16 cellular contexts compared by ENCODE assay signal in genomic region chr12:120892265-120892664, GRCh38. TPM values are rescaled to one million over a fixed set of nuclear protein-coding genes. Genes with fewer than 3 reads are reported as not detected.
DNase-seq lines count a peak whose midpoint lies in the region; ATAC-seq, FAIRE-seq and TF ChIP-seq lines count a peak whose summit lies in the region.
"Had no signal": no experiment of that assay in that cellular context is flagged by ENCODE, and none has a peak within 500 bp of the region (broad histone marks: within the 10 kb centered on the region; RNA-seq: fewer than 3 reads in every experiment).

No MANE protein-coding gene starts in this region.

- H3F3A ChIP-seq in OCI-LY1 (ENCODE audit: insufficient read depth, low read length): no peaks in the 10 kb centered on the region

- POLR2A ChIA-PET in endothelial cell of umbilical vein (lab: Charles Lee) (no interaction called here), GM10248 (lab: Yijun Ruan, JAX) (interaction anchor here (0.6 to 0.7 kb wide), 2 partner anchors 271 to 334 kb away, joined by 4 to 6 read pairs; no protein-coding TSS in a partner anchor)

- H3K4me1 Mint-ChIP-seq in activated naive CD8-positive, alpha-beta T cell (ENCODE audit: low read depth): peaks cover 64% of the 10 kb centered on the region
- peaks cover 52% of the 10 kb centered on the region for H3K4me1 Mint-ChIP-seq in activated naive CD8-positive, alpha-beta T cell treated with anti-CD3 and anti-CD28 coated beads, Interleukin-2, amount 50 U/mL, for 24 hours
- peaks cover 45% of the 10 kb centered on the region for H3K4me1 Mint-ChIP-seq in stimulated activated memory B cell treated with anti-CD40 and anti-IgM and Interleukin-4, amounts not matched to agents 10 μg/mL and 1 μg/mL and 100 μg/mL, for 72 hours

- no peak for TF ChIP-seq POLR2A in endothelial cell of umbilical vein (IDR thresholded peaks at IDR 0.05; ENCODE audit: low read depth, low read length)

- H3K9me2 ChIP-seq in OCI-LY1 (ENCODE audit: low read depth, low read length): no peaks in the 10 kb centered on the region

- no peak for DNase-seq in activated naive CD8-positive, alpha-beta T cell treated with anti-CD3 and anti-CD28 coated beads, Interleukin-2, amount 50 U/mL, for 24 hours
- peak; percentile 33 for DNase-seq in endothelial cell of umbilical vein (ENCODE audit: low read depth, low spot score)
- no peak for DNase-seq in GM10248 (ENCODE audit: extremely low spot score)
- DNase-seq: activated gamma-delta T cell, COR-L47, left colon, NCI-H2029 treated with DMSO at 0.1 percent for 48 hours, NCI-H82, trophoblast cell had no signal

- no peaks in the 10 kb centered on the region for H4K20me1 ChIP-seq in OCI-LY1 (ENCODE audit: insufficient read depth, low read length)
- H4K20me1 ChIP-seq in endothelial cell of umbilical vein (replicated peaks; ENCODE audit: control insufficient read depth, extremely low read depth, insufficient read depth, low read length): peaks cover 3% of the 10 kb centered on the region

- intact Hi-C loops in endothelial cell of umbilical vein (cut with micrococcal nuclease): no loop called here

- no peak for TF ChIP-seq CTCF in OCI-LY1 (IDR thresholded peaks at IDR 0.05; ENCODE audit: low read length)
- TF ChIP-seq CTCF in endothelial cell of umbilical vein (IDR thresholded peaks at IDR 0.05; ENCODE audit: extremely low read depth in 1 of 2, insufficient read depth in 1 of 2, low read depth in 1 of 2, low read length in 2 of 2): no peak
- no peak for TF ChIP-seq CTCF in GM10248 (IDR thresholded peaks at IDR 0.05; ENCODE audit: control extremely low read depth, extremely low read depth, low read depth, missing control alignments)

- ATAC-seq in activated naive CD8-positive, alpha-beta T cell treated with anti-CD3 and anti-CD28 coated beads, Interleukin-2, amount 50 U/mL, for 24 hours: no peak
- peak; percentile 64 for ATAC-seq in stimulated activated memory B cell treated with anti-CD40 and anti-IgM and Interleukin-4, amounts not matched to agents 10 μg/mL and 1 μg/mL and 100 μg/mL, for 72 hours
- ATAC-seq in HG03460 (IDR thresholded peaks at IDR 0.05; ENCODE audit: unreplicated experiment): no peak
- no peak for ATAC-seq in GM21381 (IDR thresholded peaks at IDR 0.05; ENCODE audit: unreplicated experiment)
- ATAC-seq: left colon had no signal

- H3K4me3 Mint-ChIP-seq in activated naive CD8-positive, alpha-beta T cell: no peak overlapping the region
- no peak overlapping the region for H3K4me3 Mint-ChIP-seq in activated naive CD8-positive, alpha-beta T cell treated with anti-CD3 and anti-CD28 coated beads, Interleukin-2, amount 50 U/mL, for 24 hours
- peak overlapping the region; percentile 16 for H3K4me3 Mint-ChIP-seq in stimulated activated memory B cell treated with anti-CD40 and anti-IgM and Interleukin-4, amounts not matched to agents 10 μg/mL and 1 μg/mL and 100 μg/mL, for 72 hours
- H3K4me3 Mint-ChIP-seq: brain had no signal

- peak overlapping the region; percentile 6 for H3K27ac ChIP-seq in OCI-LY1 (ENCODE audit: low read depth, low read length, poor library complexity, severe bottlenecking)
- H3K27ac ChIP-seq in endothelial cell of umbilical vein (ENCODE audit: insufficient read depth, low read depth, low read length): no peak overlapping the region
- H3K27ac ChIP-seq: prostate gland had no signal

- H3K9ac ChIP-seq in OCI-LY1 (ENCODE audit: low read length) (no peak overlapping the region), endothelial cell of umbilical vein (replicated peaks; ENCODE audit: extremely low read depth, insufficient read depth, low read length) (no peak overlapping the region)

- H3K4me2 ChIP-seq in OCI-LY1 (ENCODE audit: low read length): peak overlapping the region; percentile 6; the same call in 1 of the 2 replicates
- no peak overlapping the region for H3K4me2 ChIP-seq in endothelial cell of umbilical vein (ENCODE audit: insufficient read depth, low read length)

- H3K9me3 Mint-ChIP-seq in activated naive CD8-positive, alpha-beta T cell (ENCODE audit: low read depth): no peaks in the 10 kb centered on the region
- no peaks in the 10 kb centered on the region for H3K9me3 Mint-ChIP-seq in activated naive CD8-positive, alpha-beta T cell treated with anti-CD3 and anti-CD28 coated beads, Interleukin-2, amount 50 U/mL, for 24 hours
- no peaks in the 10 kb centered on the region for H3K9me3 Mint-ChIP-seq in stimulated activated memory B cell treated with anti-CD40 and anti-IgM and Interleukin-4, amounts not matched to agents 10 μg/mL and 1 μg/mL and 100 μg/mL, for 72 hours

- H3K36me3 Mint-ChIP-seq in activated naive CD8-positive, alpha-beta T cell: peaks cover 8% of the 10 kb centered on the region
- peaks cover 13% of the 10 kb centered on the region for H3K36me3 Mint-ChIP-seq in activated naive CD8-positive, alpha-beta T cell treated with anti-CD3 and anti-CD28 coated beads, Interleukin-2, amount 50 U/mL, for 24 hours (ENCODE audit: low read depth)
- H3K36me3 Mint-ChIP-seq in stimulated activated memory B cell treated with anti-CD40 and anti-IgM and Interleukin-4, amounts not matched to agents 10 μg/mL and 1 μg/mL and 100 μg/mL, for 72 hours: peaks cover 8% of the 10 kb centered on the region

- dilution Hi-C loops in endothelial cell of umbilical vein (cut with MboI; ENCODE audit: extremely low pct_ligation_motif_present, low sequenced_read_pairs): no loop called here

- FAIRE-seq in endothelial cell of umbilical vein (lab: Jason Lieb, UNC): no peak

- H3K27me3 Mint-ChIP-seq in activated naive CD8-positive, alpha-beta T cell: no peaks in the 10 kb centered on the region
- no peaks in the 10 kb centered on the region for H3K27me3 Mint-ChIP-seq in activated naive CD8-positive, alpha-beta T cell treated with anti-CD3 and anti-CD28 coated beads, Interleukin-2, amount 50 U/mL, for 24 hours
- H3K27me3 Mint-ChIP-seq in stimulated activated memory B cell treated with anti-CD40 and anti-IgM and Interleukin-4, amounts not matched to agents 10 μg/mL and 1 μg/mL and 100 μg/mL, for 72 hours: no peaks in the 10 kb centered on the region
- H3K27me3 Mint-ChIP-seq: brain had no signal

- no peak overlapping the region for H3K4me3 ChIP-seq in OCI-LY1 (ENCODE audit: low read depth, low read length, poor library complexity, severe bottlenecking)
- H3K4me3 ChIP-seq in endothelial cell of umbilical vein (replicated peaks in 1 of 3; ENCODE audit: insufficient read depth in 1 of 3, low read depth in 1 of 3, low read length in 3 of 3): no peak overlapping the region
- H3K4me3 ChIP-seq: prostate gland had no signal

- CTCF ChIA-PET in endothelial cell of umbilical vein (lab: Charles Lee): interaction anchor here (0.6 to 2.1 kb wide), 5 partner anchors 15 to 55 kb away, joined by 3 to 11 read pairs (median 4); no protein-coding TSS in a partner anchor
- CTCF ChIA-PET in GM10248 (lab: Yijun Ruan, JAX): interaction anchor here (2.5 kb wide), 1 partner anchor 80 kb away, joined by 12 read pairs; no protein-coding TSS in a partner anchor

- H2AFZ ChIP-seq in OCI-LY1 (ENCODE audit: low read length): no peak overlapping the region
- no peak overlapping the region for H2AFZ ChIP-seq in endothelial cell of umbilical vein (ENCODE audit: low read depth, low read length)

- H3K79me2 ChIP-seq in OCI-LY1 (ENCODE audit: insufficient read depth, low read length) (peaks cover 66% of the 10 kb centered on the region), endothelial cell of umbilical vein (ENCODE audit: control insufficient read depth, insufficient read depth, low read length) (peaks cover 43% of the 10 kb centered on the region)

- H3K9me1 ChIP-seq in endothelial cell of umbilical vein (replicated peaks; ENCODE audit: control insufficient read depth, extremely low read depth, insufficient read depth, low read length): no peaks in the 10 kb centered on the region

- no TSS peak for BruUV-seq in endothelial cell of umbilical vein (replicated peaks; lab: Mats Ljungman, UMichigan)

- H3K4me1 ChIP-seq in OCI-LY1 (ENCODE audit: insufficient read depth, low read length, severe bottlenecking): peaks cover 33% of the 10 kb centered on the region
- peaks cover 2% of the 10 kb centered on the region for H3K4me1 ChIP-seq in endothelial cell of umbilical vein (ENCODE audit: control insufficient read depth, extremely low read depth, insufficient read depth, low read length)
- H3K4me1 ChIP-seq: prostate gland had no signal

- H3K36me3 ChIP-seq in OCI-LY1 (ENCODE audit: insufficient read depth, low read length) (peaks cover 11% of the 10 kb centered on the region; the same call in 1 of the 2 replicates), endothelial cell of umbilical vein (ENCODE audit: control insufficient read depth in 2 of 2, extremely low read depth in 1 of 2, insufficient read depth in 2 of 2, low read length in 2 of 2) (no peaks in the 10 kb centered on the region)
- H3K36me3 ChIP-seq: prostate gland had no signal

- H3K9me3 ChIP-seq in OCI-LY1 (ENCODE audit: low read length) (no peaks in the 10 kb centered on the region), endothelial cell of umbilical vein (replicated peaks; ENCODE audit: control insufficient read depth, insufficient read depth, low read length) (no peaks in the 10 kb centered on the region)
- H3K9me3 ChIP-seq: prostate gland had no signal

- H3K27ac Mint-ChIP-seq in activated naive CD8-positive, alpha-beta T cell: peak overlapping the region; percentile 47
- H3K27ac Mint-ChIP-seq in activated naive CD8-positive, alpha-beta T cell treated with anti-CD3 and anti-CD28 coated beads, Interleukin-2, amount 50 U/mL, for 24 hours: no peak overlapping the region
- peak overlapping the region; percentile 43 for H3K27ac Mint-ChIP-seq in stimulated activated memory B cell treated with anti-CD40 and anti-IgM and Interleukin-4, amounts not matched to agents 10 μg/mL and 1 μg/mL and 100 μg/mL, for 72 hours

- H3K27me3 ChIP-seq in OCI-LY1 (ENCODE audit: insufficient read depth, low read length) (no peaks in the 10 kb centered on the region), endothelial cell of umbilical vein (ENCODE audit: control insufficient read depth in 2 of 2, insufficient read depth in 2 of 2, low read length in 2 of 2) (no peaks in the 10 kb centered on the region)

TF ChIP-seq in endothelial cell of umbilical vein, 7 proteins besides CTCF, POLR2A, EP300 and RAD21 (continues in another document):
- TF ChIP-seq JUN (IDR thresholded peaks at IDR 0.05; ENCODE audit: borderline replicate concordance, insufficient read depth, insufficient read length, low read depth) (no peak), POLR2AphosphoS5 (IDR thresholded peaks at IDR 0.05; ENCODE audit: insufficient read depth, low read depth, low read length) (no peak), MYC (IDR thresholded peaks at IDR 0.05; ENCODE audit: low read depth, low read length) (no peak), FOS (IDR thresholded peaks at IDR 0.05; ENCODE audit: borderline replicate concordance, insufficient read depth, low read length) (no peak)

RNA-seq across cellular contexts. Expression of gene SPPL3, which starts 11.9 kb away (rescaled TPM):
- 38.2 and 53.0 TPM in 2 replicates for total RNA-seq in endothelial cell of umbilical vein
- 23.0 and 30.6 TPM in 2 replicates for polyA plus RNA-seq in endothelial cell of umbilical vein
- 19.4 and 19.5 TPM in 2 replicates for polyA plus RNA-seq in endothelial cell of umbilical vein (2011; cell fraction: cytosol; rRNA removed)
- polyA plus RNA-seq in endothelial cell of umbilical vein (2011; cell fraction: nucleus; rRNA removed): 17.1 and 21.3 TPM in 2 replicates
- 26.3 and 32.2 TPM in 2 replicates for polyA plus RNA-seq in endothelial cell of umbilical vein (2012)
- 50.4 and 66.1 TPM in 2 replicates for polyA minus RNA-seq in endothelial cell of umbilical vein
- polyA minus RNA-seq in endothelial cell of umbilical vein (2011; cell fraction: cytosol; rRNA and poly(A)+ RNA removed): 20.2 TPM
- polyA minus RNA-seq in endothelial cell of umbilical vein (2011; cell fraction: nucleus; rRNA and poly(A)+ RNA removed): 20.1 and 24.2 TPM in 2 replicates
